Comparison of ENCODE assay signal across 8 cellular contexts in the genomic region with DNA sequence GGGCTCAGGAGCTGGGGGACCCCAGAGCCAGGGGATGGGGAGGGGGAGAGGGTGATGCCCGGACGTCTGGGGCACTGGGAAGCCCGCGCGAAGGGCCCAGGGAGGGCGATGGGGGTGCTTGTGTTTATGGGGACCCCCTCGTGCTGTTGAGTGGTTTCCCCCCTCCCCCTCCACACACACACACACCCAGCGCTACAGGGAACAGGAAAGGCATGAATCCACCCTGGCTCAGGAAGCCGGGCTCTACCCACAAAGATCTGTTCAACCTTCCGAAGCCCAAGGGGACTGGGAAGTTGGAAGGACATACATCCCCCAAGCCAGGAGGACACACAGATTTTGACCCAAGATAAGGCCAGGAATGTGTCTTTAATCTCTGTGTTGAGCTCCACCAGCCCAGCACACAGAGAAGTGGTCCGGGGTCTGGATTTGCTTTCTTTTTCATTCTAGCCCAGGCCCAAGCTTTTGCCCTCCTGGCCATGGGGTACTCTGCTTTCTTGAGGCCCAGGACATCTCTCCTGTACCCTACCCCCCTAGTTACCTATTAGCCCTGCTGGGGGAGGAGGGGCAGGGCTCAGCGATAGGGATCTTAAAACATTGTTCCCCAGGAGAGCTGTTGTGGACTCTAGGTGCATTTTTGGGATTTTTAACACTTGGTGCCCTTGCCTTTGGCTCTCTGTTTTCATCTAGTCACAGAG. TPM values are rescaled to one million over a fixed set of nuclear protein-coding genes. Genes with fewer than 3 reads are reported as not detected.
DNase-seq lines count a peak whose midpoint lies in the region; ATAC-seq, FAIRE-seq and TF ChIP-seq lines count a peak whose summit lies in the region.

No MANE protein-coding gene starts in this region.

- no peak overlapping the region for H3K56ac ChIP-seq in H1 (replicated peaks; ENCODE audit: insufficient read length, low read depth, low read length)

- H3K14ac ChIP-seq in H1 (ENCODE audit: insufficient read length): no peak overlapping the region

- no peak for TF ChIP-seq EP300 in H1 (IDR thresholded peaks at IDR 0.05; ENCODE audit: borderline replicate concordance in 1 of 2, low read depth in 2 of 2, low read length in 2 of 2)

- H3K9ac ChIP-seq in H1 (replicated peaks in 1 of 4; ENCODE audit: extremely low read depth in 1 of 4, low read depth in 3 of 4, low read length in 3 of 4): peak overlapping the region; percentile 62 to 80 (median 67)

- no peaks in the 10 kb centered on the region for H4K20me1 ChIP-seq in H1 (replicated peaks in 1 of 2; ENCODE audit: control insufficient read depth in 1 of 2, insufficient read depth in 2 of 2, low read length in 2 of 2)

- 52% methylated on average over 5 of the region's 12 CpGs; no CpG with 5 or more reads in 1 of the 2 experiments for WGBS in H1 (ENCODE audit: extremely low coverage in 1 of 2, insufficient coverage in 1 of 2, insufficient read length in 1 of 2, insufficient replicate concordance in 2 of 2, low coverage in 1 of 2, low lambda C conversion rate in 2 of 2, missing lambda C conversion rate in 1 of 2), 2 experiments

- POLR2A ChIA-PET in H1 (lab: Charles Lee; ENCODE audit: partially characterized antibody): interaction anchor here (0.9 to 2.0 kb wide), 6 partner anchors 9 to 109 kb away, joined by 3 to 6 read pairs (median 4); no protein-coding TSS in a partner anchor

- no peak overlapping the region for H2AFZ ChIP-seq in H1 (ENCODE audit: low read length)

- ATAC-seq in natural killer cell treated with Interleukin-12 subunit alpha and Interleukin-12 subunit beta and Interleukin-15 and Interleukin-18, amount 100 ng/mL, for 72 hours: no peak
- no peak for ATAC-seq in HG03108 (IDR thresholded peaks at IDR 0.05; ENCODE audit: unreplicated experiment)

- no peak overlapping the region for H3K4ac ChIP-seq in H1 (replicated peaks; ENCODE audit: insufficient read length, low read depth, low read length)

- H3K18ac ChIP-seq in H1 (ENCODE audit: extremely low read depth, low read length): no peak overlapping the region; the same call in 1 of the 2 replicates

- peaks cover 59 to 61% of the 10 kb centered on the region in 2 donors for H3K4me1 Mint-ChIP-seq in natural killer cell treated with Interleukin-12 subunit alpha and Interleukin-12 subunit beta and Interleukin-15 and Interleukin-18, amount 100 ng/mL, for 72 hours (ENCODE audit: low read depth in 2 of 2)

- TF ChIP-seq POLR2A in H1 (IDR thresholded peaks at IDR 0.05; ENCODE audit: control extremely low read depth in 1 of 2, low read depth in 2 of 2, low read length in 2 of 2): 0 out of 3 replicates have a peak, but pooled peaks of 1 of the 2 experiments have one; percentile 12

- H3K79me2 ChIP-seq in H1 (ENCODE audit: control insufficient read depth in 1 of 2, insufficient read depth in 2 of 2, low read length in 2 of 2): peaks cover 3 to 24% of the 10 kb centered on the region in 2 experiments; a peak in 3 of 4 replicates

- peak overlapping the region; percentile 61; the same call in 1 of the 2 replicates for H2BK15ac ChIP-seq in H1 (ENCODE audit: low read length)

- TF ChIP-seq RAD21 in H1 (IDR thresholded peaks at IDR 0.05 in 1 of 2, conservative IDR thresholded peaks at IDR 0.05 in 1 of 2; ENCODE audit: low read depth in 2 of 2, low read length in 2 of 2): no peak

- H3K79me1 ChIP-seq in H1 (ENCODE audit: low read depth, low read length): peaks cover 2% of the 10 kb centered on the region; the same call in 1 of the 2 replicates

- CTCF ChIA-PET in H1 (lab: Charles Lee; ENCODE audit: partially characterized antibody): interaction anchor here (0.6 to 6.2 kb wide), 7 partner anchors 10 to 178 kb away, joined by 3 to 63 read pairs (median 3); no protein-coding TSS in a partner anchor

- H3K36me3 Mint-ChIP-seq in natural killer cell treated with Interleukin-12 subunit alpha and Interleukin-12 subunit beta and Interleukin-15 and Interleukin-18, amount 100 ng/mL, for 72 hours: peaks cover 7% of the 10 kb centered on the region

- no peaks in the 10 kb centered on the region for H3K9me3 Mint-ChIP-seq in natural killer cell treated with Interleukin-12 subunit alpha and Interleukin-12 subunit beta and Interleukin-15 and Interleukin-18, amount 100 ng/mL, for 72 hours

- H3K27me3 ChIP-seq in H1 (replicated peaks in 1 of 4; ENCODE audit: control insufficient read depth in 3 of 4, extremely low read depth in 1 of 4, insufficient read depth in 3 of 4, low read length in 3 of 4): no peaks in the 10 kb centered on the region

- H3K36me3 ChIP-seq in H1 (ENCODE audit: control insufficient read depth in 2 of 4, insufficient read depth in 4 of 4, low read length in 3 of 4): no peaks in the 10 kb centered on the region

- H2AK5ac ChIP-seq in H1 (ENCODE audit: low read depth, low read length): no peak overlapping the region

- H3K9me3 ChIP-seq in H1 (ENCODE audit: insufficient read depth in 2 of 2, low read depth in 1 of 2, low read length in 1 of 2): no peaks in the 10 kb centered on the region

- peak overlapping the region; percentile 97 to 99 for H3K27ac Mint-ChIP-seq in natural killer cell treated with Interleukin-12 subunit alpha and Interleukin-12 subunit beta and Interleukin-15 and Interleukin-18, amount 100 ng/mL, for 72 hours

- peak overlapping the region; percentile 66; the same call in 1 of the 2 replicates for H2BK5ac ChIP-seq in H1 (ENCODE audit: low read depth, low read length)

- H3K4me3 ChIP-seq in H1 (ENCODE audit: extremely low read depth in 1 of 4, insufficient read depth in 2 of 4, low read depth in 3 of 4, low read length in 4 of 4): peak overlapping the region; percentile 66 to 82 (median 78)

- peak overlapping the region; percentile 71 for H4K5ac ChIP-seq in H1 (ENCODE audit: insufficient read length, low read depth, low read length)

- H2BK120ac ChIP-seq in H1 (replicated peaks; ENCODE audit: low read depth, low read length): no peak overlapping the region

- 0 out of 2 replicates have a peak overlapping the region, but pooled peaks have one; percentile 28 for H3K27ac ChIP-seq in H1 (ENCODE audit: low read depth, low read length)

- H4K91ac ChIP-seq in H1 (replicated peaks; ENCODE audit: insufficient read length, low read length): peak overlapping the region; percentile 71

- 0 out of 2 replicates have a peak overlapping the region, but pooled peaks have one; percentile 30 for H2BK12ac ChIP-seq in H1 (ENCODE audit: low read depth, low read length)

- no peak for TF ChIP-seq CTCF in H1 (IDR thresholded peaks at IDR 0.05; ENCODE audit: control extremely low read depth in 1 of 3, insufficient read depth in 1 of 3, low read depth in 1 of 3, low read length in 3 of 3)

- FAIRE-seq in H1 (lab: Jason Lieb, UNC): no peak

- DNase-seq in NCI-H82 (lab: John Stamatoyannopoulos, UW) (peak; percentile 48), NCI-H82 treated with DMSO at 0.1 percent for 48 hours (lab: John Stamatoyannopoulos, UW; ENCODE audit: unreplicated experiment) (no peak), RPMI7951 (ENCODE audit: low read depth) (peak; percentile 52), H1 (ENCODE audit: low read depth in 1 of 2, low spot score in 2 of 2) (no peak), NCI-H1048 (lab: John Stamatoyannopoulos, UW) (no peak), NCI-H226 (no peak)
- no peak for DNase-seq in natural killer cell treated with Interleukin-12 subunit alpha and Interleukin-12 subunit beta and Interleukin-15 and Interleukin-18, amount 100 ng/mL, for 72 hours (ENCODE audit: low spot score)

- H3K4me3 Mint-ChIP-seq in natural killer cell treated with Interleukin-12 subunit alpha and Interleukin-12 subunit beta and Interleukin-15 and Interleukin-18, amount 100 ng/mL, for 72 hours: peak overlapping the region; percentile 92

- H3K23ac ChIP-seq in H1 (ENCODE audit: insufficient read length): no peak overlapping the region

- H3K27me3 Mint-ChIP-seq in natural killer cell treated with Interleukin-12 subunit alpha and Interleukin-12 subunit beta and Interleukin-15 and Interleukin-18, amount 100 ng/mL, for 72 hours: no peaks in the 10 kb centered on the region

- peak overlapping the region; percentile 88; the same call in 1 of the 2 replicates for H4K8ac ChIP-seq in H1 (ENCODE audit: extremely low read depth, insufficient read depth, low read length)

- H3K4me1 ChIP-seq in H1 (replicated peaks in 1 of 4; ENCODE audit: control insufficient read depth in 3 of 4, insufficient read depth in 4 of 4, low read length in 3 of 4): peaks cover 5 to 17% (median 10%) of the 10 kb centered on the region in 4 experiments

- no peak overlapping the region for H2BK20ac ChIP-seq in H1 (ENCODE audit: low read length)

- no peaks in the 10 kb centered on the region for H3K23me2 ChIP-seq in H1 (ENCODE audit: low read depth, low read length)

- peak overlapping the region; percentile 70 to 77 for H3K4me2 ChIP-seq in H1 (ENCODE audit: insufficient read depth in 1 of 2, low read depth in 2 of 2, low read length in 2 of 2)

RNA-seq across cellular contexts. Expression of a gene that starts 1.2 kb away (rescaled TPM):
- total RNA-seq in RPMI7951 (2014; rRNA removed; shearing (Covaris generic)): 20.5 and 22.0 TPM in 2 replicates
- 22.6 and 25.6 TPM in 2 replicates for total RNA-seq in H1 (2021; fragmentation: NEBNext Ultra II Directional; extraction: Animal tissue kit (Norgen Biotek cat#: 25700))
- 17.8 and 26.8 TPM in 2 replicates for polyA plus RNA-seq in H1 (2011; rRNA removed)
- polyA plus RNA-seq in H1 (2011; cell fraction: cytosol; rRNA removed): 11.6 TPM
- 20.6 TPM for polyA plus RNA-seq in H1 (2011; cell fraction: nucleus; rRNA removed)
- 6.2 to 22.1 TPM (median 14.0 TPM) in 4 replicates for polyA plus RNA-seq in H1 (2012, experiment 1 of 2)
- polyA plus RNA-seq in H1 (2012, experiment 2 of 2): 27.4 TPM
- polyA plus RNA-seq in H1 (2013, experiment 1 of 2): 22.2 TPM
- polyA plus RNA-seq in H1 (2013, experiment 2 of 2): 20.6 TPM
- 4.8 and 7.9 TPM in 2 replicates for polyA minus RNA-seq in H1 (2011; rRNA and poly(A)+ RNA removed)
- 26.6 TPM for polyA minus RNA-seq in H1 (2011; cell fraction: cytosol; rRNA and poly(A)+ RNA removed)
- polyA minus RNA-seq in H1 (2011; cell fraction: nucleus; rRNA and poly(A)+ RNA removed): 13.2 TPM
- 100 to 1,000 TPM; 216 to 262 TPM for total RNA-seq in natural killer cell treated with Interleukin-12 subunit alpha and Interleukin-12 subunit beta and Interleukin-15 and Interleukin-18, amount 100 ng/mL, for 72 hours

RNA-seq across cellular contexts. Expression of a gene that starts 26.1 kb away (rescaled TPM):
- 3.5 and 5.8 TPM in 2 replicates for total RNA-seq in RPMI7951 (2014; rRNA removed; shearing (Covaris generic))
- 13.4 and 14.9 TPM in 2 replicates for total RNA-seq in H1 (2021; fragmentation: NEBNext Ultra II Directional; extraction: Animal tissue kit (Norgen Biotek cat#: 25700))
- polyA plus RNA-seq in H1 (2011; rRNA removed): 16.7 and 20.2 TPM in 2 replicates
- polyA plus RNA-seq in H1 (2011; cell fraction: cytosol; rRNA removed): 15.2 TPM
- 17.4 TPM for polyA plus RNA-seq in H1 (2011; cell fraction: nucleus; rRNA removed)
- 13.0 to 30.8 TPM (median 18.2 TPM) in 4 replicates for polyA plus RNA-seq in H1 (2012, experiment 1 of 2)
- 10.9 TPM for polyA plus RNA-seq in H1 (2012, experiment 2 of 2)
- 9.3 TPM for polyA plus RNA-seq in H1 (2013, experiment 1 of 2)
- 9.7 TPM for polyA plus RNA-seq in H1 (2013, experiment 2 of 2)
- 27.8 and 31.8 TPM in 2 replicates for polyA minus RNA-seq in H1 (2011; rRNA and poly(A)+ RNA removed)
- 16.3 TPM for polyA minus RNA-seq in H1 (2011; cell fraction: cytosol; rRNA and poly(A)+ RNA removed)
- polyA minus RNA-seq in H1 (2011; cell fraction: nucleus; rRNA and poly(A)+ RNA removed): 15.9 TPM
- total RNA-seq in natural killer cell treated with Interleukin-12 subunit alpha and Interleukin-12 subunit beta and Interleukin-15 and Interleukin-18, amount 100 ng/mL, for 72 hours: 100 to 1,000 TPM in 1 of 2 donors, 10 to 100 TPM in 1; 46.6 to 124 TPM

RNA-seq across cellular contexts. Expression of a gene that starts 41.7 kb away (rescaled TPM):
- total RNA-seq in RPMI7951 (2014; rRNA removed; shearing (Covaris generic)): 0.48 and 0.59 TPM in 2 replicates
- 2.8 and 3.2 TPM in 2 replicates for total RNA-seq in H1 (2021; fragmentation: NEBNext Ultra II Directional; extraction: Animal tissue kit (Norgen Biotek cat#: 25700))
- 3.8 and 4.9 TPM in 2 replicates for polyA plus RNA-seq in H1 (2011; rRNA removed)
- 4.8 TPM for polyA plus RNA-seq in H1 (2011; cell fraction: cytosol; rRNA removed)
- 18.4 TPM for polyA plus RNA-seq in H1 (2011; cell fraction: nucleus; rRNA removed)
- 2.8 to 4.6 TPM (median 3.9 TPM) in 4 replicates for polyA plus RNA-seq in H1 (2012, experiment 1 of 2)
- polyA plus RNA-seq in H1 (2012, experiment 2 of 2): 0.89 TPM
- polyA plus RNA-seq in H1 (2013, experiment 1 of 2): 1.4 TPM
- polyA plus RNA-seq in H1 (2013, experiment 2 of 2): 1.0 TPM
- 10.8 and 11.1 TPM in 2 replicates for polyA minus RNA-seq in H1 (2011; rRNA and poly(A)+ RNA removed)
- 2.0 TPM for polyA minus RNA-seq in H1 (2011; cell fraction: cytosol; rRNA and poly(A)+ RNA removed)
- 5.4 TPM for polyA minus RNA-seq in H1 (2011; cell fraction: nucleus; rRNA and poly(A)+ RNA removed)
- total RNA-seq in natural killer cell treated with Interleukin-12 subunit alpha and Interleukin-12 subunit beta and Interleukin-15 and Interleukin-18, amount 100 ng/mL, for 72 hours: 1 to 10 TPM; 4.1 to 5.9 TPM

Comparison
In these comparisons a context has a peak if more than half of its experiments do, and no peak if none do; other contexts are left out.
1. DNase-seq: peak in NCI-H82 (single experiment) and RPMI7951 (single experiment); none in NCI-H82 treated with DMSO at 0.1 percent for 48 hours (single experiment), H1 (0 of 2), natural killer cell treated with Interleukin-12 subunit alpha and Interleukin-12 subunit beta and Interleukin-15 and Interleukin-18, amount 100 ng/mL, for 72 hours (single experiment), NCI-H1048 (single experiment) and NCI-H226 (single experiment).